Comparison of ENCODE assay signal across 20 cellular contexts in genomic region chr21:31151682-31152081, GRCh38.
DNase-seq lines count a peak whose midpoint lies in the region; ATAC-seq and TF ChIP-seq lines count a peak whose summit lies in the region.
"Had no signal": no experiment of that assay in that cellular context is flagged by ENCODE, and none has a peak within 500 bp of the region (broad histone marks: within the 10 kb centered on the region; RNA-seq: fewer than 3 reads in every experiment).

No MANE protein-coding gene starts in this region.

- no peak for TF ChIP-seq CTCF in A673 (conservative IDR thresholded peaks at IDR 0.05; ENCODE audit: low read depth, low read length)
- TF ChIP-seq CTCF in NB4 (IDR thresholded peaks at IDR 0.05; ENCODE audit: low read depth, low read length), result no peak
- no peak for TF ChIP-seq CTCF in body of pancreas (IDR thresholded peaks at IDR 0.05)
- no peak for TF ChIP-seq CTCF in uterus (IDR thresholded peaks at IDR 0.05)

- POLR2A ChIA-PET in A673 (lab: Charles Lee; ENCODE audit: low non-redundant PET), result no interaction called here

- H3K36me3 ChIP-seq in A673 (ENCODE audit: insufficient read depth, low read length, poor library complexity, severe bottlenecking), result no peaks in the 10 kb centered on the region
- H3K36me3 ChIP-seq in body of pancreas (replicated peaks in 1 of 2; ENCODE audit: insufficient read depth in 1 of 2, low read depth in 2 of 2), result no peaks in the 10 kb centered on the region
- H3K36me3 ChIP-seq in mesenchymal stem cell (ENCODE audit: control insufficient read depth in 1 of 2, insufficient read depth in 2 of 2, low read depth in 1 of 2, low read length in 2 of 2), result peaks cover 0 to 31% of the 10 kb centered on the region in 2 experiments
- no peaks in the 10 kb centered on the region for H3K36me3 ChIP-seq in uterus

- no peak overlapping the region for H2BK120ac ChIP-seq in mesenchymal stem cell (ENCODE audit: low read depth, low read length)

- no peak overlapping the region for H3K14ac ChIP-seq in mesenchymal stem cell (ENCODE audit: low read length in 2 of 2)

- no peak overlapping the region for H3K9ac ChIP-seq in mesenchymal stem cell (ENCODE audit: low read length)

- TF ChIP-seq POLR2A in NB4 (IDR thresholded peaks at IDR 0.05; ENCODE audit: extremely low read depth, insufficient read length) (no peak), body of pancreas (IDR thresholded peaks at IDR 0.05) (no peak), uterus (IDR thresholded peaks at IDR 0.05) (no peak)

- peaks cover 6% of the 10 kb centered on the region for H3K9me3 ChIP-seq in A673 (ENCODE audit: low read depth, low read length, poor library complexity, severe bottlenecking)
- no peaks in the 10 kb centered on the region for H3K9me3 ChIP-seq in body of pancreas
- peaks cover 11% of the 10 kb centered on the region for H3K9me3 ChIP-seq in mesenchymal stem cell (ENCODE audit: control insufficient read depth, low read length)
- peaks cover 0 to 4% of the 10 kb centered on the region in 2 donors for H3K9me3 ChIP-seq in uterus

- no peaks in the 10 kb centered on the region for H3K79me1 ChIP-seq in mesenchymal stem cell (replicated peaks; ENCODE audit: low read length, poor library complexity, severe bottlenecking)

- H3K27ac ChIP-seq in A673 (ENCODE audit: low read depth, low read length, poor library complexity, severe bottlenecking) (no peak overlapping the region), body of pancreas (no peak overlapping the region), mesenchymal stem cell (ENCODE audit: low read length, poor library complexity, severe bottlenecking) (no peak overlapping the region), uterus (peak overlapping the region in 1 of 2 donors; percentile 64)
- H3K27ac ChIP-seq: HL-60 had no signal

- H4K91ac ChIP-seq in mesenchymal stem cell (ENCODE audit: low read length), result no peak overlapping the region

- no peaks in the 10 kb centered on the region for H3K27me3 ChIP-seq in A673 (replicated peaks; ENCODE audit: insufficient read depth, low read depth, low read length, poor library complexity)
- H3K27me3 ChIP-seq in body of pancreas, result no peaks in the 10 kb centered on the region
- no peaks in the 10 kb centered on the region for H3K27me3 ChIP-seq in mesenchymal stem cell (ENCODE audit: control insufficient read depth in 1 of 2, insufficient read depth in 1 of 2, low read length in 2 of 2)
- no peaks in the 10 kb centered on the region for H3K27me3 ChIP-seq in uterus

- H3K4me2 ChIP-seq in mesenchymal stem cell (ENCODE audit: low read length, poor library complexity, severe bottlenecking), result no peak overlapping the region

- ATAC-seq in body of pancreas, result peak; percentile 48
- ATAC-seq in GM21447 (IDR thresholded peaks at IDR 0.05; ENCODE audit: unreplicated experiment), result no peak
- ATAC-seq: Right ventricle myocardium inferior had no signal

- H3K23ac ChIP-seq in mesenchymal stem cell (ENCODE audit: low read length in 2 of 2), result no peak overlapping the region

- no peak overlapping the region for H2AFZ ChIP-seq in mesenchymal stem cell (ENCODE audit: low read depth, low read length)

- H4K8ac ChIP-seq in mesenchymal stem cell (ENCODE audit: low read length), result no peak overlapping the region

- H2AK5ac ChIP-seq in mesenchymal stem cell (ENCODE audit: low read length, severe bottlenecking), result no peak overlapping the region

- peak overlapping the region in 1 of 2 experiments; percentile 1 for H3K18ac ChIP-seq in mesenchymal stem cell (ENCODE audit: low read depth in 1 of 2, low read length in 2 of 2)

- no peak overlapping the region for H2BK5ac ChIP-seq in mesenchymal stem cell (ENCODE audit: low read depth, low read length, poor library complexity, severe bottlenecking)

- WGBS in body of pancreas, 2 donors, result 61 to 72% methylated on average over 5 of the region's 5 CpGs
- WGBS in mesenchymal stem cell, result 35% methylated on average over 2 of the region's 5 CpGs

- no TSS peak for BruUV-seq in A673 (replicated peaks; lab: Mats Ljungman, UMichigan)

- H3K4ac ChIP-seq in mesenchymal stem cell (ENCODE audit: low read depth in 1 of 2, low read length in 2 of 2), result no peak overlapping the region

- CTCF ChIA-PET in A673 (lab: Charles Lee), result no interaction called here

- peak; percentile 73 for DNase-seq in A673 (ENCODE audit: low spot score)
- DNase-seq in NB4 (ENCODE audit: low read depth), result peak; percentile 7
- DNase-seq in body of pancreas, result no peak
- DNase-seq in mesenchymal stem cell, result peak; percentile 53
- no peak for DNase-seq in SHP77 (lab: John Stamatoyannopoulos, UW)
- DNase-seq in activated CD4-positive, alpha-beta T cell treated with anti-CD3 and anti-CD28 coated beads for 48 hours, result no peak
- DNase-seq in uterus, result no peak
- DNase-seq: Caco-2, DMS 273 treated with DMSO at 0.1 percent for 48 hours, DMS79 treated with DMSO at 0.1 percent for 48 hours, H7, KBM-7, NCI-H1105, NCI-H2029 treated with DMSO at 0.1 percent for 48 hours, NCI-H2171, NCI-H345, NCI-H524 had no signal

- H3K4me1 ChIP-seq in A673 (ENCODE audit: insufficient read depth, low read length, poor library complexity, severe bottlenecking) (no peaks in the 10 kb centered on the region), body of pancreas (no peaks in the 10 kb centered on the region), mesenchymal stem cell (ENCODE audit: control insufficient read depth, insufficient read depth, low read depth, low read length) (no peaks in the 10 kb centered on the region), uterus (no peaks in the 10 kb centered on the region)
- H3K4me1 ChIP-seq: Caco-2 had no signal

- H3K4me3 ChIP-seq in A673 (ENCODE audit: low read depth, low read length, poor library complexity, severe bottlenecking) (no peak overlapping the region), NB4 (ENCODE audit: low read depth, low read length) (no peak overlapping the region), body of pancreas (no peak overlapping the region), mesenchymal stem cell (ENCODE audit: insufficient read depth in 1 of 2, low read depth in 1 of 2, low read length in 2 of 2) (no peak overlapping the region), uterus (no peak overlapping the region)

- H2BK12ac ChIP-seq in mesenchymal stem cell (ENCODE audit: low read length in 2 of 2), result no peak overlapping the region

- H2BK15ac ChIP-seq in mesenchymal stem cell (ENCODE audit: low read depth, poor library complexity, severe bottlenecking), result no peak overlapping the region

- intact Hi-C loops in A673 (cut with micrococcal nuclease; ENCODE audit: unreplicated experiment), result no loop called here
- intact Hi-C loops in body of pancreas (cut with DNase I), result no loop called here
- intact Hi-C loops in uterus (cut with DNase I; ENCODE audit: low total_unique reads), result no loop called here

Comparison
In these comparisons a context has a peak if more than half of its experiments do, and no peak if none do; other contexts are left out.
1. DNase-seq: peak in A673 (single experiment), NB4 (single experiment) and mesenchymal stem cell (single experiment); none in body of pancreas (0 of 4), SHP77 (0 of 2), activated CD4-positive, alpha-beta T cell treated with anti-CD3 and anti-CD28 coated beads for 48 hours (single experiment) and uterus (0 of 2).